In genomic region chr7:2080069-2080405, GRCh38 we compare ENCODE assay signal across 29 cellular contexts.
A peak's percentile ranks its signal among the peaks of the same experiment; 100 is the strongest.
DNase-seq lines count a peak whose midpoint lies in the region; ATAC-seq and TF ChIP-seq lines count a peak whose summit lies in the region.
"Had no signal": no experiment of that assay in that cellular context is flagged by ENCODE, and none has a peak within 500 bp of the region (broad histone marks: within the 10 kb centered on the region; RNA-seq: fewer than 3 reads in every experiment).

No MANE protein-coding gene starts in this region.

- in situ Hi-C loops in GM13977 (cut with MboI; ENCODE audit: low pct_unique_long_range_greater_than_20kb, low sequenced_read_pairs, unreplicated experiment), result no loop called here

- peak overlapping the region in 1 of 11 experiments; percentile 3; a peak in 1 of 22 replicates for H3K27ac ChIP-seq in BLaER1 treated with 17β-estradiol and CSF1 and Interleukin-3, amounts not matched to agents 10 nM and 100 nM
- H3K27ac ChIP-seq in HUES48 (ENCODE audit: low read depth, low read length), result peak overlapping the region; percentile 11
- H3K27ac ChIP-seq: pancreas, Peyer's patch, skin epidermis had no signal

- peaks cover 22 to 99% (median 92%) of the 10 kb centered on the region in 10 experiments for H3K4me1 ChIP-seq in BLaER1 treated with 17β-estradiol and CSF1 and Interleukin-3, amounts not matched to agents 10 nM and 100 nM
- no peaks in the 10 kb centered on the region for H3K4me1 ChIP-seq in HUES48 (ENCODE audit: control insufficient read depth, insufficient read depth, low read length)
- H3K4me1 ChIP-seq: adrenal gland, pancreas, Peyer's patch had no signal

- H3K27me3 Mint-ChIP-seq in activated B cell treated with CpG ODN at 0.5 μM for 24 hours (no peaks in the 10 kb centered on the region), naive B cell (no peaks in the 10 kb centered on the region)
- H3K27me3 Mint-ChIP-seq: activated CD8-positive, alpha-beta T cell treated with anti-CD3 and anti-CD28 coated beads for 36 hours; stimulated activated naive B cell treated with anti-CD40 and anti-IgM and Interleukin-4, amounts not matched to agents 10 μg/mL and 1 μg/mL and 100 μg/mL, for 72 hours; type B pancreatic cell had no signal

- H3K9me3 ChIP-seq in BLaER1 treated with 17β-estradiol and CSF1 and Interleukin-3, amounts not matched to agents 10 nM and 100 nM (replicated peaks in 1 of 11), result peaks cover 0 to 11% (median 4%) of the 10 kb centered on the region in 11 experiments; a peak in 6 of 22 replicates
- no peaks in the 10 kb centered on the region for H3K9me3 ChIP-seq in HUES48 (ENCODE audit: control insufficient read depth, insufficient read depth, low read length)
- H3K9me3 ChIP-seq: adrenal gland, pancreas, Peyer's patch had no signal

- peaks cover 28 to 63% (median 47%) of the 10 kb centered on the region in 11 experiments for H3K36me3 ChIP-seq in BLaER1 treated with 17β-estradiol and CSF1 and Interleukin-3, amounts not matched to agents 10 nM and 100 nM
- H3K36me3 ChIP-seq in HUES48 (ENCODE audit: control insufficient read depth, insufficient read depth, low read length), result peaks cover 10% of the 10 kb centered on the region
- H3K36me3 ChIP-seq: adrenal gland, pancreas, Peyer's patch had no signal

- H3K27ac Mint-ChIP-seq in activated B cell treated with CpG ODN at 0.5 μM for 24 hours (no peak overlapping the region), naive B cell (peak overlapping the region in 4 of 6 donors; percentile 76 to 95 (median 82))
- H3K27ac Mint-ChIP-seq: activated CD8-positive, alpha-beta T cell treated with anti-CD3 and anti-CD28 coated beads for 36 hours; activated T-helper 1 cell treated with anti-CD3 and anti-CD28 coated beads, Interleukin-12 subunit alpha, Interleukin-12 subunit beta, Interleukin-2, Interleukin-4 antibody, amounts not matched to agents 30 ng/mL and 10 ng/mL and 1 ng/mL, durations not matched to agents 14 hours and 24 hours and 36 hours; type B pancreatic cell had no signal

- H4K20me1 ChIP-seq in BLaER1 treated with 17β-estradiol and CSF1 and Interleukin-3, amounts not matched to agents 10 nM and 100 nM, result peaks cover 78 to 99% (median 98%) of the 10 kb centered on the region in 11 experiments

- H3K4me3 ChIP-seq in BLaER1 treated with 17β-estradiol and CSF1 and Interleukin-3, amounts not matched to agents 10 nM and 100 nM, result no peak overlapping the region
- H3K4me3 ChIP-seq in HUES48 (ENCODE audit: low read depth, low read length), result no peak overlapping the region
- H3K4me3 ChIP-seq: adrenal gland, lung, pancreas, Peyer's patch, skin epidermis had no signal

- intact Hi-C loops in activated B cell treated with CpG ODN at 0.5 μM for 24 hours (cut with micrococcal nuclease), result no loop called here

- H3K4me2 ChIP-seq in BLaER1 treated with 17β-estradiol and CSF1 and Interleukin-3, amounts not matched to agents 10 nM and 100 nM, result peak overlapping the region; percentile 65 to 96 (median 83)

- CTCF ChIA-PET in activated B cell treated with CpG ODN at 0.5 μM for 24 hours (lab: Charles Lee), result no interaction called here

- peaks cover 38% of the 10 kb centered on the region for H3K36me3 Mint-ChIP-seq in activated B cell treated with CpG ODN at 0.5 μM for 24 hours (ENCODE audit: low read depth)
- H3K36me3 Mint-ChIP-seq in naive B cell, result peaks cover 0 to 12% of the 10 kb centered on the region in 2 donors

- DNase-seq in activated B cell treated with CpG ODN at 0.5 μM for 24 hours (no peak), naive B cell (no peak), GM13977 (ENCODE audit: low spot score) (no peak), AG20443 (ENCODE audit: low spot score) (no peak)
- DNase-seq: activated CD8-positive, alpha-beta memory T cell treated with anti-CD3 and anti-CD28 coated beads, Interleukin-2, amount 50 U/mL, for 48 hours; activated CD8-positive, alpha-beta T cell treated with anti-CD3 and anti-CD28 coated beads for 36 hours; activated naive CD4-positive, alpha-beta T cell treated with Interleukin-2 at 50 U/mL for 16 hours; EL; foreskin melanocyte; H7; NCI-H1436 treated with DMSO at 0.1 percent for 48 hours; NCI-H2107; nephron progenitor cell; pancreas; Peyer's patch; SHP77; stimulated activated naive B cell treated with anti-CD40 and anti-IgM and Interleukin-4, amounts not matched to agents 10 μg/mL and 1 μg/mL and 100 μg/mL, for 72 hours; substantia nigra; T-helper 2 cell had no signal

- peak overlapping the region in 4 of 11 experiments; percentile 5 to 51 (median 44); a peak in 5 of 22 replicates for H3K9ac ChIP-seq in BLaER1 treated with 17β-estradiol and CSF1 and Interleukin-3, amounts not matched to agents 10 nM and 100 nM
- no peak overlapping the region for H3K9ac ChIP-seq in HUES48 (ENCODE audit: low read depth, low read length)

- H3K4me1 Mint-ChIP-seq in activated B cell treated with CpG ODN at 0.5 μM for 24 hours (peaks cover 8% of the 10 kb centered on the region), naive B cell (peaks cover 12 to 28% (median 20%) of the 10 kb centered on the region in 3 donors)

- peaks cover 0 to 13% (median 0%) of the 10 kb centered on the region in 11 experiments; a peak in 7 of 22 replicates for H3K27me3 ChIP-seq in BLaER1 treated with 17β-estradiol and CSF1 and Interleukin-3, amounts not matched to agents 10 nM and 100 nM
- no peaks in the 10 kb centered on the region for H3K27me3 ChIP-seq in HUES48 (ENCODE audit: control insufficient read depth, insufficient read depth, low read length)
- H3K27me3 ChIP-seq: adrenal gland, pancreas, Peyer's patch had no signal

- POLR2A ChIA-PET in activated B cell treated with CpG ODN at 0.5 μM for 24 hours (lab: Charles Lee), result interaction anchor here (1.3 kb wide), 1 partner anchor 20 kb away, joined by 3 read pairs; no protein-coding TSS in a partner anchor

- no peak for ATAC-seq in activated B cell treated with CpG ODN at 0.5 μM for 24 hours (ENCODE audit: low read depth)
- ATAC-seq in naive B cell (ENCODE audit: low read depth in 2 of 2), result peak in 1 of 2 donors; percentile 4
- ATAC-seq in GM19455 (IDR thresholded peaks at IDR 0.05; ENCODE audit: unreplicated experiment), result no peak
- ATAC-seq in GM21423 (IDR thresholded peaks at IDR 0.05; ENCODE audit: unreplicated experiment), result no peak
- ATAC-seq: HepG2, pancreas had no signal

- peak overlapping the region; percentile 15 for H3K4me3 Mint-ChIP-seq in activated B cell treated with CpG ODN at 0.5 μM for 24 hours
- H3K4me3 Mint-ChIP-seq in naive B cell, result peak overlapping the region in 5 of 8 donors; percentile 37 to 74 (median 59)
- H3K4me3 Mint-ChIP-seq: activated CD8-positive, alpha-beta T cell treated with anti-CD3 and anti-CD28 coated beads for 36 hours; activated T-helper 1 cell treated with anti-CD3 and anti-CD28 coated beads, Interleukin-12 subunit alpha, Interleukin-12 subunit beta, Interleukin-2, Interleukin-4 antibody, amounts not matched to agents 30 ng/mL and 10 ng/mL and 1 ng/mL, durations not matched to agents 14 hours and 24 hours and 36 hours; type B pancreatic cell had no signal

- TF ChIP-seq CTCF in activated B cell treated with CpG ODN at 0.5 μM for 24 hours (IDR thresholded peaks at IDR 0.05) (no peak), GM13977 (IDR thresholded peaks at IDR 0.05; ENCODE audit: extremely low read depth, insufficient read depth, missing control alignments) (no peak)

- no peaks in the 10 kb centered on the region for H3K9me3 Mint-ChIP-seq in activated B cell treated with CpG ODN at 0.5 μM for 24 hours
- H3K9me3 Mint-ChIP-seq in naive B cell, result no peaks in the 10 kb centered on the region
- H3K9me3 Mint-ChIP-seq: activated CD8-positive, alpha-beta T cell treated with anti-CD3 and anti-CD28 coated beads for 36 hours; activated T-helper 1 cell treated with anti-CD3 and anti-CD28 coated beads, Interleukin-12 subunit alpha, Interleukin-12 subunit beta, Interleukin-2, Interleukin-4 antibody, amounts not matched to agents 30 ng/mL and 10 ng/mL and 1 ng/mL, durations not matched to agents 14 hours and 24 hours and 36 hours; nephron progenitor cell; stimulated activated naive B cell treated with anti-CD40 and anti-IgM and Interleukin-4, amounts not matched to agents 10 μg/mL and 1 μg/mL and 100 μg/mL, for 72 hours; type B pancreatic cell had no signal
